Comparison of ENCODE assay signal across 8 cellular contexts in genomic region chr16:2516391-2517240, GRCh38. TPM values are rescaled to one million over a fixed set of nuclear protein-coding genes. Genes with fewer than 3 reads are reported as not detected.
DNase-seq lines count a peak whose midpoint lies in the region; ATAC-seq and TF ChIP-seq lines count a peak whose summit lies in the region.

No MANE protein-coding gene starts in this region.

- intact Hi-C loops in esophagus muscularis mucosa (cut with DNase I) (no loop called here), psoas muscle (cut with DNase I) (no loop called here)

- H3K27me3 ChIP-seq in esophagus muscularis mucosa (peaks cover 0 to 5% (median 0%) of the 10 kb centered on the region in 4 donors), psoas muscle (ENCODE audit: insufficient read depth in 3 of 3, low read length in 2 of 3) (no peaks in the 10 kb centered on the region)

- H3K36me3 ChIP-seq in esophagus muscularis mucosa (peaks cover 0 to 13% (median 9%) of the 10 kb centered on the region in 4 donors), psoas muscle (ENCODE audit: insufficient read depth in 1 of 2, low read depth in 1 of 2) (peaks cover 0 to 9% of the 10 kb centered on the region in 2 donors)

- 61% methylated on average over 10 of the region's 11 CpGs for WGBS in esophagus muscularis mucosa
- 46 to 52% (median 50%) methylated on average over 11 of the region's 11 CpGs for WGBS in psoas muscle, 3 donors

- in situ Hi-C loops in SK-MEL-5 (cut with HindIII; ENCODE audit: low pct_unique_long_range_greater_than_20kb, low sequenced_read_pairs): no loop called here

- no peak for TF ChIP-seq EP300 in esophagus muscularis mucosa (IDR thresholded peaks at IDR 0.05)

- peak overlapping the region; percentile 23 to 100 (median 91) for H3K4me3 ChIP-seq in esophagus muscularis mucosa
- H3K4me3 ChIP-seq in psoas muscle: peak overlapping the region; percentile 73

- DNase-seq in ELR (ENCODE audit: low read depth) (peak; percentile 42), SK-MEL-5 (ENCODE audit: low read depth, low spot score) (peak; percentile 69), esophagus muscularis mucosa (ENCODE audit: extremely low spot score) (no peak), psoas muscle (peak in 1 of 2 donors; percentile 50)
- no peak for DNase-seq in stimulated activated CD4-positive, alpha-beta T cell treated with anti-CD3 and anti-CD28 coated beads, Interleukin-1b, Interleukin-23, amount 100 ng/mL, for 48 hours

- no peaks in the 10 kb centered on the region for H3K9me3 ChIP-seq in esophagus muscularis mucosa
- no peaks in the 10 kb centered on the region for H3K9me3 ChIP-seq in psoas muscle

- peaks cover 70 to 85% (median 83%) of the 10 kb centered on the region in 4 donors for H3K4me1 ChIP-seq in esophagus muscularis mucosa
- H3K4me1 ChIP-seq in psoas muscle: peaks cover 59% of the 10 kb centered on the region

- no peak for TF ChIP-seq POLR2A in esophagus muscularis mucosa (IDR thresholded peaks at IDR 0.05; ENCODE audit: low read depth)

- no peak for TF ChIP-seq CTCF in esophagus muscularis mucosa (IDR thresholded peaks at IDR 0.05)
- no peak for TF ChIP-seq CTCF in psoas muscle (IDR thresholded peaks at IDR 0.05)

- no peak for ATAC-seq in psoas muscle
- ATAC-seq in GM18870 (IDR thresholded peaks at IDR 0.05; ENCODE audit: unreplicated experiment): no peak
- no peak for ATAC-seq in GM18873 (IDR thresholded peaks at IDR 0.05; ENCODE audit: low FRiP score, unreplicated experiment)
- ATAC-seq in HG03139 (IDR thresholded peaks at IDR 0.05; ENCODE audit: unreplicated experiment): no peak

- H3K27ac ChIP-seq in esophagus muscularis mucosa (replicated peaks in 1 of 4) (peak overlapping the region; percentile 96 to 100 (median 99)), psoas muscle (peak overlapping the region; percentile 95)

RNA-seq across cellular contexts. Expression of gene ATP6V0C, which starts 2.9 kb away (rescaled TPM):
- total RNA-seq in SK-MEL-5 (2014; rRNA removed; shearing (Covaris generic)): 77.8 and 90.0 TPM in 2 replicates
- 658 and 749 TPM in 2 replicates for polyA plus RNA-seq in SK-MEL-5 (2015; cell fraction: cytosol; rRNA removed)
- 45.5 and 71.0 TPM in 2 replicates for polyA plus RNA-seq in SK-MEL-5 (2015; cell fraction: nucleus; rRNA removed)
- total RNA-seq in esophagus muscularis mucosa: 10 to 100 TPM; 42.8 to 85.0 (median 69.0) TPM
- total RNA-seq in psoas muscle: 100 to 1,000 TPM; 116 to 193 (median 182) TPM
- polyA plus RNA-seq in psoas muscle: 100 to 1,000 TPM; 165 to 241 (median 174) TPM

RNA-seq across cellular contexts. Expression of gene AMDHD2, which starts 3.6 kb away (rescaled TPM):
- total RNA-seq in SK-MEL-5 (2014; rRNA removed; shearing (Covaris generic)): 119 and 124 TPM in 2 replicates
- 111 and 112 TPM in 2 replicates for polyA plus RNA-seq in SK-MEL-5 (2015; cell fraction: cytosol; rRNA removed)
- 818 and 937 TPM in 2 replicates for polyA plus RNA-seq in SK-MEL-5 (2015; cell fraction: nucleus; rRNA removed)
- total RNA-seq in esophagus muscularis mucosa (10 to 100 TPM; 20.0 to 33.2 (median 26.4) TPM), psoas muscle (10 to 100 TPM in 1 of 4 donors, 1 to 10 TPM in 3; 5.7 to 12.4 (median 9.3) TPM)
- 10 to 100 TPM in 2 of 3 donors, 1 to 10 TPM in 1; 5.4 to 12.6 (median 11.8) TPM for polyA plus RNA-seq in psoas muscle

RNA-seq across cellular contexts. Expression of gene CEMP1, which starts 14.6 kb away (rescaled TPM):
- total RNA-seq in SK-MEL-5 (2014; rRNA removed; shearing (Covaris generic)): not detected in 2 replicates
- polyA plus RNA-seq in SK-MEL-5 (2015; cell fraction: cytosol; rRNA removed): not detected in 2 replicates
- not detected in 2 replicates for polyA plus RNA-seq in SK-MEL-5 (2015; cell fraction: nucleus; rRNA removed)
- total RNA-seq in esophagus muscularis mucosa (not detected), psoas muscle (under 1 TPM in 1 of 4 donors, not detected in 3; 0.22 TPM)
- under 1 TPM; 0.16 to 0.32 (median 0.17) TPM for polyA plus RNA-seq in psoas muscle

RNA-seq across cellular contexts. Expression of gene PDPK1, which starts 21.2 kb away (rescaled TPM):
- total RNA-seq in SK-MEL-5 (2014; rRNA removed; shearing (Covaris generic)): 12.3 and 16.3 TPM in 2 replicates
- polyA plus RNA-seq in SK-MEL-5 (2015; cell fraction: cytosol; rRNA removed): 23.9 and 31.6 TPM in 2 replicates
- polyA plus RNA-seq in SK-MEL-5 (2015; cell fraction: nucleus; rRNA removed): 23.1 and 40.0 TPM in 2 replicates
- total RNA-seq in esophagus muscularis mucosa (10 to 100 TPM; 28.3 to 45.7 (median 35.0) TPM), psoas muscle (10 to 100 TPM; 29.7 to 44.5 (median 36.6) TPM)
- polyA plus RNA-seq in psoas muscle: 10 to 100 TPM; 12.9 to 32.6 (median 14.3) TPM

RNA-seq across cellular contexts. Expression of gene TBC1D24, which starts 41.7 kb away (rescaled TPM):
- 5.7 and 9.3 TPM in 2 replicates for total RNA-seq in SK-MEL-5 (2014; rRNA removed; shearing (Covaris generic))
- 6.3 and 8.0 TPM in 2 replicates for polyA plus RNA-seq in SK-MEL-5 (2015; cell fraction: cytosol; rRNA removed)
- 12.2 and 21.0 TPM in 2 replicates for polyA plus RNA-seq in SK-MEL-5 (2015; cell fraction: nucleus; rRNA removed)
- total RNA-seq in esophagus muscularis mucosa (10 to 100 TPM in 2 of 4 donors, 1 to 10 TPM in 2; 7.0 to 14.1 (median 11.5) TPM), psoas muscle (1 to 10 TPM; 6.0 to 8.9 (median 6.5) TPM)
- polyA plus RNA-seq in psoas muscle: 1 to 10 TPM; 3.2 to 5.4 (median 4.8) TPM

Comparison
In these comparisons a context has a peak if more than half of its experiments do, and no peak if none do; other contexts are left out.
1. DNase-seq: peak in ELR (single experiment) and SK-MEL-5 (single experiment); none in esophagus muscularis mucosa (single experiment) and stimulated activated CD4-positive, alpha-beta T cell treated with anti-CD3 and anti-CD28 coated beads, Interleukin-1b, Interleukin-23, amount 100 ng/mL, for 48 hours (single experiment).